In genomic region chr12:39341179-39341578, GRCh38 we compare ENCODE assay signal across 1 cellular context.
A peak's percentile ranks its signal among the peaks of the same experiment; 100 is the strongest.
TF ChIP-seq lines count a peak whose summit lies in the region.

No MANE protein-coding gene starts in this region.

TF ChIP-seq in GM12878, 131 proteins besides CTCF, POLR2A, EP300 and RAD21 (continued from another document):
- peak; percentile 83 for TF ChIP-seq RUNX3 (IDR thresholded peaks at IDR 0.05; ENCODE audit: low read length)
- TF ChIP-seq JUNB (IDR thresholded peaks at IDR 0.05), result peak; percentile 79
- TF ChIP-seq IKZF1 (conservative IDR thresholded peaks at IDR 0.05), result peak; percentile 57
- no peak for TF ChIP-seq CHD1 (IDR thresholded peaks at IDR 0.05; ENCODE audit: low read depth, low read length)
- no peak for TF ChIP-seq SP1 (IDR thresholded peaks at IDR 0.05; ENCODE audit: low read depth, low read length)
- TF ChIP-seq, protein P1, sequence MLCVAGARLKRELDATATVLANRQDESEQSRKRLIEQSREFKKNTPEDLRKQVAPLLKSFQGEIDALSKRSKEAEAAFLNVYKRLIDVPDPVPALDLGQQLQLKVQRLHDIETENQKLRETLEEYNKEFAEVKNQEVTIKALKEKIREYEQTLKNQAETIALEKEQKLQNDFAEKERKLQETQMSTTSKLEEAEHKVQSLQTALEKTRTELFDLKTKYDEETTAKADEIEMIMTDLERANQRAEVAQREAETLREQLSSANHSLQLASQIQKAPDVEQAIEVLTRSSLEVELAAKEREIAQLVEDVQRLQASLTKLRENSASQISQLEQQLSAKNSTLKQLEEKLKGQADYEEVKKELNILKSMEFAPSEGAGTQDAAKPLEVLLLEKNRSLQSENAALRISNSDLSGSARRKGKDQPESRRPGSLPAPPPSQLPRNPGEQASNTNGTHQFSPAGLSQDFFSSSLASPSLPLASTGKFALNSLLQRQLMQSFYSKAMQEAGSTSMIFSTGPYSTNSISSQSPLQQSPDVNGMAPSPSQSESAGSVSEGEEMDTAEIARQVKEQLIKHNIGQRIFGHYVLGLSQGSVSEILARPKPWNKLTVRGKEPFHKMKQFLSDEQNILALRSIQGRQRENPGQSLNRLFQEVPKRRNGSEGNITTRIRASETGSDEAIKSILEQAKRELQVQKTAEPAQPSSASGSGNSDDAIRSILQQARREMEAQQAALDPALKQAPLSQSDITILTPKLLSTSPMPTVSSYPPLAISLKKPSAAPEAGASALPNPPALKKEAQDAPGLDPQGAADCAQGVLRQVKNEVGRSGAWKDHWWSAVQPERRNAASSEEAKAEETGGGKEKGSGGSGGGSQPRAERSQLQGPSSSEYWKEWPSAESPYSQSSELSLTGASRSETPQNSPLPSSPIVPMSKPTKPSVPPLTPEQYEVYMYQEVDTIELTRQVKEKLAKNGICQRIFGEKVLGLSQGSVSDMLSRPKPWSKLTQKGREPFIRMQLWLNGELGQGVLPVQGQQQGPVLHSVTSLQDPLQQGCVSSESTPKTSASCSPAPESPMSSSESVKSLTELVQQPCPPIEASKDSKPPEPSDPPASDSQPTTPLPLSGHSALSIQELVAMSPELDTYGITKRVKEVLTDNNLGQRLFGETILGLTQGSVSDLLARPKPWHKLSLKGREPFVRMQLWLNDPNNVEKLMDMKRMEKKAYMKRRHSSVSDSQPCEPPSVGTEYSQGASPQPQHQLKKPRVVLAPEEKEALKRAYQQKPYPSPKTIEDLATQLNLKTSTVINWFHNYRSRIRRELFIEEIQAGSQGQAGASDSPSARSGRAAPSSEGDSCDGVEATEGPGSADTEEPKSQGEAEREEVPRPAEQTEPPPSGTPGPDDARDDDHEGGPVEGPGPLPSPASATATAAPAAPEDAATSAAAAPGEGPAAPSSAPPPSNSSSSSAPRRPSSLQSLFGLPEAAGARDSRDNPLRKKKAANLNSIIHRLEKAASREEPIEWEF (IDR thresholded peaks at IDR 0.05; ENCODE audit: insufficient replicate concordance, low read depth, low read length), result no peak
- peak; percentile 7; the same call in 1 of the 2 replicates for TF ChIP-seq BCL11A (IDR thresholded peaks at IDR 0.05; ENCODE audit: low read depth, low read length)
- TF ChIP-seq MYC (IDR thresholded peaks at IDR 0.05; ENCODE audit: insufficient read depth, insufficient read length, insufficient replicate concordance, low read length, severe bottlenecking), result no peak
- peak; percentile 25; the same call in 1 of the 2 replicates for TF ChIP-seq PKNOX1 (IDR thresholded peaks at IDR 0.05)
- peak; percentile 73; the same call in 1 of the 2 replicates for TF ChIP-seq MTA2 (IDR thresholded peaks at IDR 0.05; ENCODE audit: low read depth)
- TF ChIP-seq CBX3 (IDR thresholded peaks at IDR 0.05; ENCODE audit: borderline replicate concordance, low read depth), result no peak
- peak; percentile 33; the same call in 1 of the 2 replicates for TF ChIP-seq ZNF217 (IDR thresholded peaks at IDR 0.05)
- TF ChIP-seq MXI1 (IDR thresholded peaks at IDR 0.05; ENCODE audit: low read depth, low read length), result no peak
